Comparison of ENCODE assay signal across 9 cellular contexts in genomic region chr10:28393956-28394568, GRCh38.
DNase-seq lines count a peak whose midpoint lies in the region; ATAC-seq, FAIRE-seq and TF ChIP-seq lines count a peak whose summit lies in the region.
"Had no signal": no experiment of that assay in that cellular context is flagged by ENCODE, and none has a peak within 500 bp of the region (broad histone marks: within the 10 kb centered on the region; RNA-seq: fewer than 3 reads in every experiment).

No MANE protein-coding gene starts in this region.

- no peaks in the 10 kb centered on the region for H3K79me2 ChIP-seq in GM23338 (replicated peaks; ENCODE audit: insufficient read depth)

- no peaks in the 10 kb centered on the region for H4K20me1 ChIP-seq in GM23338 (replicated peaks; ENCODE audit: insufficient read depth)

- H3K4me1 ChIP-seq in GM23338 (ENCODE audit: insufficient read depth) (no peaks in the 10 kb centered on the region), small intestine (ENCODE audit: control insufficient read depth in 2 of 2, insufficient read depth in 1 of 2, low read depth in 1 of 2, low read length in 1 of 2) (no peaks in the 10 kb centered on the region)

- no peaks in the 10 kb centered on the region for H3F3A ChIP-seq in GM23338 (replicated peaks; ENCODE audit: low read depth)

- H3K27me3 Mint-ChIP-seq in GM23338 (ENCODE audit: insufficient read depth, low read depth, poor library complexity) = peaks cover 2% of the 10 kb centered on the region

- DNase-seq in ELF-1 (ENCODE audit: low read depth, low spot score) = peak; percentile 89
- peak; percentile 89 for DNase-seq in GM23338 (ENCODE audit: low spot score)
- DNase-seq in NAMALWA (ENCODE audit: low spot score) = peak; percentile 68
- DNase-seq in T-helper 2 cell = peak; percentile 11 to 57 (median 36)
- DNase-seq in anterior cingulate cortex (lab: John Stamatoyannopoulos, UW) = peak in 47 of 58 donors; percentile 1 to 66 (median 16)
- peak in 28 of 51 donors; percentile 1 to 52 (median 14) for DNase-seq in hypothalamus (lab: John Stamatoyannopoulos, UW)
- peak; percentile 75 for DNase-seq in small intestine

- H3K27ac ChIP-seq in GM23338 (ENCODE audit: low read depth) = no peak overlapping the region
- no peak overlapping the region for H3K27ac ChIP-seq in small intestine (ENCODE audit: low read depth in 1 of 2, low read length in 1 of 2)
- H3K27ac ChIP-seq: epithelial cell of prostate had no signal

- H3K36me3 Mint-ChIP-seq in GM23338 (ENCODE audit: low read depth) = peaks cover 5% of the 10 kb centered on the region; the same call in 2 of the 3 replicates

- TF ChIP-seq CTCF in GM23338 (conservative IDR thresholded peaks at IDR 0.05; ENCODE audit: low read depth in 2 of 2) = peak; percentile 94 to 98

- H3K4me3 Mint-ChIP-seq in GM23338 = no peak overlapping the region

- H3K4me3 ChIP-seq in GM23338 (no peak overlapping the region), small intestine (ENCODE audit: low read depth in 1 of 2, low read length in 2 of 2) (no peak overlapping the region)

- H3K27ac Mint-ChIP-seq in GM23338 = no peak overlapping the region

- H3K9me2 ChIP-seq in GM23338 (ENCODE audit: insufficient read depth) = no peaks in the 10 kb centered on the region

- ATAC-seq in GM23338 = peak; percentile 98
- ATAC-seq in HG03097 (IDR thresholded peaks at IDR 0.05; ENCODE audit: low FRiP score, unreplicated experiment) = no peak

- no peak overlapping the region for H3K4me2 ChIP-seq in GM23338

- H2AFZ ChIP-seq in GM23338 = 0 out of 2 replicates have a peak overlapping the region, but pooled peaks have one; percentile 79

- no peak for FAIRE-seq in small intestine (lab: Jason Lieb, UNC)

- peaks cover 4% of the 10 kb centered on the region; the same call in 2 of the 3 replicates for H3K4me1 Mint-ChIP-seq in GM23338

- WGBS in small intestine, 3 donors = 12 to 16% (median 12%) methylated on average over 8 of the region's 8 CpGs

- H3K9me3 ChIP-seq in small intestine (ENCODE audit: control insufficient read depth, low read depth) = no peaks in the 10 kb centered on the region

- peaks cover 8% of the 10 kb centered on the region for H3K9me3 Mint-ChIP-seq in GM23338

- H3K27me3 ChIP-seq in GM23338 (ENCODE audit: insufficient read depth) (no peaks in the 10 kb centered on the region), small intestine (ENCODE audit: control insufficient read depth in 2 of 2, insufficient read depth in 2 of 2, low read length in 2 of 2) (no peaks in the 10 kb centered on the region)

- H3K36me3 ChIP-seq in GM23338 (ENCODE audit: insufficient read depth) (no peaks in the 10 kb centered on the region), small intestine (ENCODE audit: control insufficient read depth in 2 of 2, insufficient read depth in 2 of 2, low read length in 2 of 2) (no peaks in the 10 kb centered on the region)

TF ChIP-seq in GM23338, 12 proteins besides CTCF, POLR2A, EP300 and RAD21 (continues in another document):
- TF ChIP-seq EZH2 (IDR thresholded peaks at IDR 0.05; ENCODE audit: low read depth, unreplicated experiment) = no peak
- TF ChIP-seq ZNF331 (CRISPR knock-in tag; IDR thresholded peaks at IDR 0.05; ENCODE audit: low read depth) = no peak
- no peak for TF ChIP-seq EZH2phosphoT487 (IDR thresholded peaks at IDR 0.05; ENCODE audit: unreplicated experiment)
- no peak for TF ChIP-seq CREB1 (CRISPR knock-in tag; IDR thresholded peaks at IDR 0.05; ENCODE audit: low read depth)
- TF ChIP-seq ETS1 (IDR thresholded peaks at IDR 0.05) = no peak
- TF ChIP-seq REST (IDR thresholded peaks at IDR 0.05; ENCODE audit: unreplicated experiment) = no peak
- TF ChIP-seq JUNB (IDR thresholded peaks at IDR 0.05; ENCODE audit: unreplicated experiment) = no peak
- TF ChIP-seq NANOG (IDR thresholded peaks at IDR 0.05; ENCODE audit: borderline replicate concordance) = no peak

Comparison
In these comparisons a context has a peak if more than half of its experiments do, and no peak if none do; other contexts are left out.
1. DNase-seq: peak in every context shown above with its lines; median percentile 89 in ELF-1; 89 in GM23338; 75 in small intestine; 68 in NAMALWA; 36 in T-helper 2 cell; 16 in anterior cingulate cortex; 14 in hypothalamus.